In the genomic region with DNA sequence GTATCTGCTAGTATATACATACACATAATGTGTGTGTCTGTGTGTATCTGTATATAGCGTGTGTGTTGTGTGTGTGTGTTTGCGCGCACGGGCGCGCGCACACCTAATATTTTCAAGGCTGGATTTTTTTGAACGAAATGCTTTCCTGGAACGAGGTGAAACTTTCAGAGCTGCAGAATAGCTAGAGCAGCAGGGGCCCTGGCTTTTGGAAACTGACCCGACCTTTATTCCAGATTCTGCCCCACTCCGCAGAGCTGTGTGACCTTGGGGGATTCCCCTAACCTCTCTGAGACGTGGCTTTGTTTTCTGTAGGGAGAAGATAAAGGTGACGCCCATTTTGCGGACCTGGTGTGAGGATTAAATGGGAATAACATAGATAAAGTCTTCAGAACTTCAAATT, we compare ENCODE assay signal across 8 cellular contexts. TPM values are rescaled to one million over a fixed set of nuclear protein-coding genes. Genes with fewer than 3 reads are reported as not detected.
A peak's percentile ranks its signal among the peaks of the same experiment; 100 is the strongest.
DNase-seq lines count a peak whose midpoint lies in the region; TF ChIP-seq lines count a peak whose summit lies in the region.

No MANE protein-coding gene starts in this region.

- H3K27me3 ChIP-seq in BE2C = no peaks in the 10 kb centered on the region

- no peak for DNase-seq in BE2C
- peak; percentile 56 for DNase-seq in GM20000 (ENCODE audit: low spot score)
- no peak for DNase-seq in LNCaP clone FGC (ENCODE audit: low read depth)
- peak; percentile 34 for DNase-seq in iris pigment epithelial cell (ENCODE audit: low read depth)
- peak; percentile 50 for DNase-seq in stimulated activated CD8-positive, alpha-beta memory T cell treated with anti-CD3 and anti-CD28 coated beads, Interleukin-4, amount 100 ng/mL, for 48 hours
- no peak for DNase-seq in hippocampal formation (lab: John Stamatoyannopoulos, UW)
- no peak for DNase-seq in activated gamma-delta T cell (lab: John Stamatoyannopoulos, UW)

- H3K4me1 ChIP-seq in BE2C = no peaks in the 10 kb centered on the region

- H3K9me3 ChIP-seq in BE2C = no peaks in the 10 kb centered on the region

- peak overlapping the region; percentile 50 for H3K27ac ChIP-seq in angular gyrus (ENCODE audit: low read depth, low read length)

- no peak for TF ChIP-seq CTCF in BE2C (IDR thresholded peaks at IDR 0.05; ENCODE audit: low read depth, low read length)
- no peak for TF ChIP-seq CTCF in GM20000 (IDR thresholded peaks at IDR 0.05; ENCODE audit: extremely low read depth, missing control alignments)
- TF ChIP-seq CTCF in LNCaP clone FGC (IDR thresholded peaks at IDR 0.05; ENCODE audit: control insufficient read depth, extremely low read depth, insufficient read depth) = no peak

- H3K36me3 ChIP-seq in BE2C = no peaks in the 10 kb centered on the region

- H3K4me3 ChIP-seq in BE2C (ENCODE audit: low read depth, low read length) = peak overlapping the region; percentile 78
- H3K4me3 ChIP-seq in LNCaP clone FGC (ENCODE audit: low read depth, low read length) = peak overlapping the region; percentile 89

RNA-seq across cellular contexts. Expression of a gene that starts 0.8 kb away (rescaled TPM):
- polyA plus RNA-seq in BE2C (2012; ENCODE audit: insufficient read depth, insufficient read length, low read depth) = 11.0 TPM

RNA-seq across cellular contexts. Expression of a gene that starts 22.4 kb away (rescaled TPM):
- not detected for polyA plus RNA-seq in BE2C (2012; ENCODE audit: insufficient read depth, insufficient read length, low read depth)

Comparison
In these comparisons a context has a peak if more than half of its experiments do, and no peak if none do; other contexts are left out.
1. DNase-seq: peak in GM20000 (single experiment), iris pigment epithelial cell (single experiment) and stimulated activated CD8-positive, alpha-beta memory T cell treated with anti-CD3 and anti-CD28 coated beads, Interleukin-4, amount 100 ng/mL, for 48 hours (single experiment); none in BE2C (single experiment), LNCaP clone FGC (single experiment), hippocampal formation (0 of 2) and activated gamma-delta T cell (single experiment).